In the genomic region with DNA sequence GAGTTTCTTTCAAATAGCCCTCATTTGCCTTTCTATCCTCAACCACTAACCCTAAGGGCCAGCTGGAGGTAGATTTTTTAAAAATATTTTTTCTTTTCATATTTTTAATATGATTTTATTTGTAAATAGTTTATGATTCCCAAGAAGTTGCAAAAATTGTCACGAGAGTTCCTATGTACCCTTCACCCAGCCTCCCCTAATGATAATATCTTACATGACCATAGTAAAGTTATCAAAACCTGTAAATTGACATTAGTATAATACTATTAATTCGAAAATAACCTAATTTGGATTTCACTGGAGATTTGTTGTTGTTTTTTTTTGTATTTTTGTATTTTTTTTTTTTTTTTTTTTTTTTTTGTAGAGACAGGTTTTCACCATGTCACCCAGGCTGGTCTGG, we compare ENCODE assay signal across 27 cellular contexts.
"Had no signal": no experiment of that assay in that cellular context is flagged by ENCODE, and none has a peak within 500 bp of the region (broad histone marks: within the 10 kb centered on the region; RNA-seq: fewer than 3 reads in every experiment).

No MANE protein-coding gene starts in this region.

- H3K9me3 ChIP-seq: stomach, suprapubic skin, testis, thoracic aorta, thyroid gland, tibial artery, transverse colon, upper lobe of left lung, upper lobe of right lung, vagina had no signal

- H3K4me3 Mint-ChIP-seq: stimulated activated effector memory CD8-positive, alpha-beta T cell treated with anti-CD3 and anti-CD28 coated beads, Interleukin-12 subunit alpha, Interleukin-12 subunit beta, amount 100 ng/mL, for 72 hours; stimulated activated memory B cell treated with anti-CD40 and anti-IgM and Interleukin-4, amounts not matched to agents 10 μg/mL and 1 μg/mL and 100 μg/mL, for 72 hours; stimulated activated naive B cell treated with anti-CD40 and anti-IgM and Interleukin-4, amounts not matched to agents 10 μg/mL and 1 μg/mL and 100 μg/mL, for 72 hours; stimulated activated naive CD8-positive, alpha-beta T cell treated with anti-CD3 and anti-CD28 coated beads, Interleukin-15, amount 100 ng/mL, for 72 hours; stimulated activated naive CD8-positive, alpha-beta T cell treated with anti-CD3 and anti-CD28 coated beads, Interleukin-15, Interleukin-2, amounts not matched to agents 100 ng/mL and 50 ng/mL, for 24 hours; type B pancreatic cell had no signal

- H3K27ac Mint-ChIP-seq: stimulated activated effector memory CD8-positive, alpha-beta T cell treated with anti-CD3 and anti-CD28 coated beads, Interleukin-12 subunit alpha, Interleukin-12 subunit beta, amount 100 ng/mL, for 72 hours; stimulated activated memory B cell treated with anti-CD40 and anti-IgM and Interleukin-4, amounts not matched to agents 10 μg/mL and 1 μg/mL and 100 μg/mL, for 72 hours; stimulated activated naive B cell treated with anti-CD40 and anti-IgM and Interleukin-4, amounts not matched to agents 10 μg/mL and 1 μg/mL and 100 μg/mL, for 72 hours; stimulated activated naive CD8-positive, alpha-beta T cell treated with anti-CD3 and anti-CD28 coated beads, Interleukin-15, amount 100 ng/mL, for 72 hours; stimulated activated naive CD8-positive, alpha-beta T cell treated with anti-CD3 and anti-CD28 coated beads, Interleukin-15, Interleukin-2, amounts not matched to agents 100 ng/mL and 50 ng/mL, for 24 hours; type B pancreatic cell had no signal

- H3K27ac ChIP-seq: stomach, suprapubic skin, testis, thoracic aorta, thyroid gland, tibial artery, tibial nerve, transverse colon, upper lobe of right lung, uterus, vagina had no signal

- H3K4me1 ChIP-seq: transverse colon, uterus, vagina had no signal

- ATAC-seq: stimulated activated effector memory CD8-positive, alpha-beta T cell treated with anti-CD3 and anti-CD28 coated beads, Interleukin-12 subunit alpha, Interleukin-12 subunit beta, amount 100 ng/mL, for 72 hours; stimulated activated memory B cell treated with anti-CD40 and anti-IgM and Interleukin-4, amounts not matched to agents 10 μg/mL and 1 μg/mL and 100 μg/mL, for 72 hours; stimulated activated naive B cell treated with anti-CD40 and anti-IgM and Interleukin-4, amounts not matched to agents 10 μg/mL and 1 μg/mL and 100 μg/mL, for 72 hours; stimulated activated naive CD8-positive, alpha-beta T cell treated with anti-CD3 and anti-CD28 coated beads, Interleukin-15, amount 100 ng/mL, for 72 hours; stimulated activated naive CD8-positive, alpha-beta T cell treated with anti-CD3 and anti-CD28 coated beads, Interleukin-15, Interleukin-2, amounts not matched to agents 100 U/mL and 50 U/mL, for 24 hours; upper lobe of right lung had no signal

- H3K27me3 ChIP-seq: testis, thyroid gland, tibial artery, tibial nerve, upper lobe of left lung, uterus, vagina had no signal

- DNase-seq: stimulated activated CD4-positive, alpha-beta T cell treated with anti-CD3 and anti-CD28 coated beads, Interleukin-2, amount 100 ng/mL, for 48 hours; stimulated activated CD4-positive, alpha-beta T cell treated with anti-CD3 and anti-CD28 coated beads, Interleukin-4, amount 100 ng/mL, for 1 hour; stimulated activated CD4-positive, alpha-beta T cell treated with anti-CD3 and anti-CD28 coated beads, Interleukin-4, amount 100 ng/mL, for 24 hours; stimulated activated CD4-positive, alpha-beta T cell treated with anti-CD3 and anti-CD28 coated beads, Interleukin-4, amount 100 ng/mL, for 4 hours; stimulated activated CD8-positive, alpha-beta memory T cell treated with anti-CD3 and anti-CD28 coated beads, Interleukin-4, amount 100 ng/mL, for 48 hours; stimulated activated naive B cell treated with anti-CD40 and anti-IgM and Interleukin-4, amounts not matched to agents 10 μg/mL and 1 μg/mL and 100 μg/mL, for 72 hours; stimulated activated naive CD4-positive, alpha-beta T cell; stimulated activated naive CD8-positive, alpha-beta T cell treated with anti-CD3 and anti-CD28 coated beads, Interleukin-15, amount 100 ng/mL, for 72 hours; stimulated activated naive CD8-positive, alpha-beta T cell treated with anti-CD3 and anti-CD28 coated beads, Interleukin-15, Interleukin-2, amounts not matched to agents 100 U/mL and 50 U/mL, for 24 hours; stomach; substantia nigra; testis; thyroid gland; tibial artery; transverse colon; trophoblast cell; upper lobe of left lung; upper lobe of right lung; uterus had no signal

- H3K4me1 Mint-ChIP-seq: stimulated activated memory B cell treated with anti-CD40 and anti-IgM and Interleukin-4, amounts not matched to agents 10 μg/mL and 1 μg/mL and 100 μg/mL, for 72 hours had no signal

- H3K36me3 ChIP-seq: stomach, suprapubic skin, thoracic aorta, thyroid gland, tibial artery, tibial nerve, transverse colon, upper lobe of left lung, upper lobe of right lung, uterus, vagina had no signal

- H3K4me3 ChIP-seq: stomach, suprapubic skin, testis, thoracic aorta, thyroid gland, tibial artery, tibial nerve, transverse colon, upper lobe of left lung, upper lobe of right lung, uterus, vagina had no signal

- H3K9me3 Mint-ChIP-seq: stimulated activated effector memory CD8-positive, alpha-beta T cell treated with anti-CD3 and anti-CD28 coated beads, Interleukin-12 subunit alpha, Interleukin-12 subunit beta, amount 100 ng/mL, for 72 hours; stimulated activated naive CD8-positive, alpha-beta T cell treated with anti-CD3 and anti-CD28 coated beads, Interleukin-15, amount 100 ng/mL, for 72 hours had no signal

- H3K36me3 Mint-ChIP-seq: stimulated activated effector memory CD8-positive, alpha-beta T cell treated with anti-CD3 and anti-CD28 coated beads, Interleukin-12 subunit alpha, Interleukin-12 subunit beta, amount 100 ng/mL, for 72 hours; stimulated activated memory B cell treated with anti-CD40 and anti-IgM and Interleukin-4, amounts not matched to agents 10 μg/mL and 1 μg/mL and 100 μg/mL, for 72 hours; stimulated activated naive B cell treated with anti-CD40 and anti-IgM and Interleukin-4, amounts not matched to agents 10 μg/mL and 1 μg/mL and 100 μg/mL, for 72 hours; type B pancreatic cell had no signal
